In the genomic region with DNA sequence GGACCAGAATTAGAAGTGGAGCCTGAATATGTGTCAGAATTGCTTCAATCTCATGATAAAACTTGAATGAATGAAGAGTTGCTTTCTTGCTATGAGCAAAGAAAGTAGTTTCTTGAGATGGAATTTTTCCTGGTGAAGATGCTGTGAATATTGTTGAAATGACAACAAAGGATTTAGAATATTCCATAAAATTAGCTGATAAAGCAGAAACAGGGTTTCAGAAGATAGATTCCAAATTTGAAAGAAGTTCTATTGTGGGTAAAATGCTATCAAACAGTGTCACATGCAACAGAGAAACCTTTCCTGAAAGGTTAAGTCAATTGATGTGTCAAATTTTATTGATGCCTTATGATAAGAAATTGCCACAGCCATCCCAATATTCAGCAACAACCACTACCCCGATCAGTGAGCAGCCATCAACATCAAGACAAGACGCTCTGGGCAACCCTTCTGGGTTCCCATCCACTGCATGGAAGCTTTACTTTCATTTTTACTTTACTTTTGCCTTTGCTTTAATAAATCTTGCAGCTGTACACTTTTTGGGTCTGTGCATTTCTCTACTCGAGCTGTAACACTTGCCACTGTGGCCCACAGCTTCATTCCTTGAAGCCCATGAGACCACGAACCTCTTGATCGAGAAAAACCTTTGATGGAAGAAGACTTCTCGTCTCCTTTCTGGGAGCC, we compare ENCODE assay signal across 3 cellular contexts.
TF ChIP-seq lines count a peak whose summit lies in the region.

No MANE protein-coding gene starts in this region.

TF ChIP-seq in SK-N-SH, 30 proteins besides CTCF, POLR2A, EP300 and RAD21:
- TF ChIP-seq NFIC (IDR thresholded peaks at IDR 0.05; ENCODE audit: borderline replicate concordance) (no peak), SIN3A (IDR thresholded peaks at IDR 0.05; ENCODE audit: borderline replicate concordance, low read depth, low read length) (no peak), RCOR1 (IDR thresholded peaks at IDR 0.05; ENCODE audit: low read length) (no peak), TCF12 (IDR thresholded peaks at IDR 0.05) (no peak), CHD2 (IDR thresholded peaks at IDR 0.05; ENCODE audit: low read length, partially characterized antibody) (no peak), TEAD4 (IDR thresholded peaks at IDR 0.05; ENCODE audit: borderline replicate concordance, insufficient read depth) (no peak), YY1 (IDR thresholded peaks at IDR 0.05; ENCODE audit: low read depth) (no peak), FOXJ3 (CRISPR knock-in tag; IDR thresholded peaks at IDR 0.05) (no peak), MXI1 (IDR thresholded peaks at IDR 0.05; ENCODE audit: low read depth, low read length) (no peak), POLR2AphosphoS5 (IDR thresholded peaks at IDR 0.05; ENCODE audit: low read depth, low read length) (no peak), NRF1 (IDR thresholded peaks at IDR 0.05; ENCODE audit: low read depth, low read length) (no peak)
- TF ChIP-seq, protein P1, sequence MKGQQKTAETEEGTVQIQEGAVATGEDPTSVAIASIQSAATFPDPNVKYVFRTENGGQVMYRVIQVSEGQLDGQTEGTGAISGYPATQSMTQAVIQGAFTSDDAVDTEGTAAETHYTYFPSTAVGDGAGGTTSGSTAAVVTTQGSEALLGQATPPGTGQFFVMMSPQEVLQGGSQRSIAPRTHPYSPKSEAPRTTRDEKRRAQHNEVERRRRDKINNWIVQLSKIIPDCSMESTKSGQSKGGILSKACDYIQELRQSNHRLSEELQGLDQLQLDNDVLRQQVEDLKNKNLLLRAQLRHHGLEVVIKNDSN (IDR thresholded peaks at IDR 0.05; ENCODE audit: borderline replicate concordance, low read depth), result no peak
- TF ChIP-seq, protein P2, sequence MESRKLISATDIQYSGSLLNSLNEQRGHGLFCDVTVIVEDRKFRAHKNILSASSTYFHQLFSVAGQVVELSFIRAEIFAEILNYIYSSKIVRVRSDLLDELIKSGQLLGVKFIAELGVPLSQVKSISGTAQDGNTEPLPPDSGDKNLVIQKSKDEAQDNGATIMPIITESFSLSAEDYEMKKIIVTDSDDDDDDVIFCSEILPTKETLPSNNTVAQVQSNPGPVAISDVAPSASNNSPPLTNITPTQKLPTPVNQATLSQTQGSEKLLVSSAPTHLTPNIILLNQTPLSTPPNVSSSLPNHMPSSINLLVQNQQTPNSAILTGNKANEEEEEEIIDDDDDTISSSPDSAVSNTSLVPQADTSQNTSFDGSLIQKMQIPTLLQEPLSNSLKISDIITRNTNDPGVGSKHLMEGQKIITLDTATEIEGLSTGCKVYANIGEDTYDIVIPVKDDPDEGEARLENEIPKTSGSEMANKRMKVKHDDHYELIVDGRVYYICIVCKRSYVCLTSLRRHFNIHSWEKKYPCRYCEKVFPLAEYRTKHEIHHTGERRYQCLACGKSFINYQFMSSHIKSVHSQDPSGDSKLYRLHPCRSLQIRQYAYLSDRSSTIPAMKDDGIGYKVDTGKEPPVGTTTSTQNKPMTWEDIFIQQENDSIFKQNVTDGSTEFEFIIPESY (IDR thresholded peaks at IDR 0.05; ENCODE audit: borderline replicate concordance, low read depth), result no peak

TF ChIP-seq in SK-N-SH treated with all-trans-retinoic acid at 6 μM for 48 hours, 23 proteins besides CTCF, POLR2A, EP300 and RAD21:
- TF ChIP-seq, protein P3, sequence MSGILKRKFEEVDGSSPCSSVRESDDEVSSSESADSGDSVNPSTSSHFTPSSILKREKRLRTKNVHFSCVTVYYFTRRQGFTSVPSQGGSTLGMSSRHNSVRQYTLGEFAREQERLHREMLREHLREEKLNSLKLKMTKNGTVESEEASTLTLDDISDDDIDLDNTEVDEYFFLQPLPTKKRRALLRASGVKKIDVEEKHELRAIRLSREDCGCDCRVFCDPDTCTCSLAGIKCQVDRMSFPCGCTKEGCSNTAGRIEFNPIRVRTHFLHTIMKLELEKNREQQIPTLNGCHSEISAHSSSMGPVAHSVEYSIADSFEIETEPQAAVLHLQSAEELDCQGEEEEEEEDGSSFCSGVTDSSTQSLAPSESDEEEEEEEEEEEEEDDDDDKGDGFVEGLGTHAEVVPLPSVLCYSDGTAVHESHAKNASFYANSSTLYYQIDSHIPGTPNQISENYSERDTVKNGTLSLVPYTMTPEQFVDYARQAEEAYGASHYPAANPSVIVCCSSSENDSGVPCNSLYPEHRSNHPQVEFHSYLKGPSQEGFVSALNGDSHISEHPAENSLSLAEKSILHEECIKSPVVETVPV (CRISPR knock-in tag; IDR thresholded peaks at IDR 0.05), result no peak
- TF ChIP-seq ZNF8 (CRISPR knock-in tag; IDR thresholded peaks at IDR 0.05), result no peak
- TF ChIP-seq TOX (CRISPR knock-in tag; IDR thresholded peaks at IDR 0.05; ENCODE audit: borderline replicate concordance), result no peak
- TF ChIP-seq, protein P4, sequence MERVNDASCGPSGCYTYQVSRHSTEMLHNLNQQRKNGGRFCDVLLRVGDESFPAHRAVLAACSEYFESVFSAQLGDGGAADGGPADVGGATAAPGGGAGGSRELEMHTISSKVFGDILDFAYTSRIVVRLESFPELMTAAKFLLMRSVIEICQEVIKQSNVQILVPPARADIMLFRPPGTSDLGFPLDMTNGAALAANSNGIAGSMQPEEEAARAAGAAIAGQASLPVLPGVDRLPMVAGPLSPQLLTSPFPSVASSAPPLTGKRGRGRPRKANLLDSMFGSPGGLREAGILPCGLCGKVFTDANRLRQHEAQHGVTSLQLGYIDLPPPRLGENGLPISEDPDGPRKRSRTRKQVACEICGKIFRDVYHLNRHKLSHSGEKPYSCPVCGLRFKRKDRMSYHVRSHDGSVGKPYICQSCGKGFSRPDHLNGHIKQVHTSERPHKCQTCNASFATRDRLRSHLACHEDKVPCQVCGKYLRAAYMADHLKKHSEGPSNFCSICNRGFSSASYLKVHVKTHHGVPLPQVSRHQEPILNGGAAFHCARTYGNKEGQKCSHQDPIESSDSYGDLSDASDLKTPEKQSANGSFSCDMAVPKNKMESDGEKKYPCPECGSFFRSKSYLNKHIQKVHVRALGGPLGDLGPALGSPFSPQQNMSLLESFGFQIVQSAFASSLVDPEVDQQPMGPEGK (CRISPR knock-in tag; IDR thresholded peaks at IDR 0.05; ENCODE audit: borderline replicate concordance), result no peak

TF ChIP-seq in HepG2, 621 proteins besides CTCF, POLR2A, EP300 and RAD21 (continued from another document):
- peak; percentile 85 for TF ChIP-seq MAFF (IDR thresholded peaks at IDR 0.05; ENCODE audit: low read depth, low read length)
- TF ChIP-seq, protein P5, sequence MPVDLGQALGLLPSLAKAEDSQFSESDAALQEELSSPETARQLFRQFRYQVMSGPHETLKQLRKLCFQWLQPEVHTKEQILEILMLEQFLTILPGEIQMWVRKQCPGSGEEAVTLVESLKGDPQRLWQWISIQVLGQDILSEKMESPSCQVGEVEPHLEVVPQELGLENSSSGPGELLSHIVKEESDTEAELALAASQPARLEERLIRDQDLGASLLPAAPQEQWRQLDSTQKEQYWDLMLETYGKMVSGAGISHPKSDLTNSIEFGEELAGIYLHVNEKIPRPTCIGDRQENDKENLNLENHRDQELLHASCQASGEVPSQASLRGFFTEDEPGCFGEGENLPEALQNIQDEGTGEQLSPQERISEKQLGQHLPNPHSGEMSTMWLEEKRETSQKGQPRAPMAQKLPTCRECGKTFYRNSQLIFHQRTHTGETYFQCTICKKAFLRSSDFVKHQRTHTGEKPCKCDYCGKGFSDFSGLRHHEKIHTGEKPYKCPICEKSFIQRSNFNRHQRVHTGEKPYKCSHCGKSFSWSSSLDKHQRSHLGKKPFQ (CRISPR knock-in tag; IDR thresholded peaks at IDR 0.05; ENCODE audit: insufficient replicate concordance), result no peak
